30 cellular contexts compared by ENCODE assay signal in genomic region chr1:40409467-40409866, GRCh38. TPM values are rescaled to one million over a fixed set of nuclear protein-coding genes. Genes with fewer than 3 reads are reported as not detected.
DNase-seq lines count a peak whose midpoint lies in the region; ATAC-seq and TF ChIP-seq lines count a peak whose summit lies in the region.
"Had no signal": no experiment of that assay in that cellular context is flagged by ENCODE, and none has a peak within 500 bp of the region (broad histone marks: within the 10 kb centered on the region; RNA-seq: fewer than 3 reads in every experiment).

No MANE protein-coding gene starts in this region.

- no peak overlapping the region for H3K9ac ChIP-seq in mammary epithelial cell (ENCODE audit: insufficient read depth, low read length)

- dilution Hi-C loops in mammary epithelial cell (cut with HindIII; ENCODE audit: low sequenced_read_pairs): loop anchor here (5.0 kb wide), 1 partner anchor 37 kb away; the partner anchor contains the start of gene SMAP2

- BruUV-seq in MCF 10A (replicated peaks; lab: Mats Ljungman, UMichigan) (no TSS peak), mammary epithelial cell (replicated peaks; lab: Mats Ljungman, UMichigan) (no TSS peak)

- H3K79me2 ChIP-seq in mammary epithelial cell (ENCODE audit: insufficient read depth, low read length): peaks cover 4% of the 10 kb centered on the region

- H3K9me3 Mint-ChIP-seq in MCF 10A (ENCODE audit: unreplicated experiment) (no peaks in the 10 kb centered on the region), immature natural killer cell (no peaks in the 10 kb centered on the region)
- H3K9me3 Mint-ChIP-seq in activated naive CD8-positive, alpha-beta T cell treated with anti-CD3 and anti-CD28 coated beads, Interleukin-2, amount 10 ng/mL, durations not matched to agents 7 days and 5 days: no peaks in the 10 kb centered on the region
- H3K9me3 Mint-ChIP-seq: nephron; stimulated activated naive CD8-positive, alpha-beta T cell treated with anti-CD3 and anti-CD28 coated beads, Interleukin-15, amount 100 ng/mL, for 72 hours had no signal

- no peaks in the 10 kb centered on the region for H3K36me3 ChIP-seq in mammary epithelial cell (ENCODE audit: insufficient read depth, low read length)
- H3K36me3 ChIP-seq: BE2C, WERI-Rb-1 had no signal

- TF ChIP-seq CTCF in MCF 10A (IDR thresholded peaks at IDR 0.05; ENCODE audit: unreplicated experiment) (no peak), mammary epithelial cell (conservative IDR thresholded peaks at IDR 0.05 in 1 of 2, IDR thresholded peaks at IDR 0.05 in 1 of 2; ENCODE audit: extremely low read depth in 1 of 2, insufficient read depth in 1 of 2, low read depth in 1 of 2, low read length in 2 of 2) (no peak), GM13976 (IDR thresholded peaks at IDR 0.05; ENCODE audit: borderline replicate concordance, control extremely low read depth, extremely low read depth, insufficient read depth, missing control alignments) (no peak)

- CTCF ChIA-PET in MCF 10A (lab: Yijun Ruan, JAX) (interaction anchor here (0.9 to 3.3 kb wide), 2 partner anchors 52 to 71 kb away, joined by 4 to 18 read pairs; no protein-coding TSS in a partner anchor), mammary epithelial cell (lab: Charles Lee; ENCODE audit: low non-redundant PET) (no interaction called here)

- H4K20me1 ChIP-seq in mammary epithelial cell (ENCODE audit: insufficient read depth, low read length): no peaks in the 10 kb centered on the region

- peaks cover 7% of the 10 kb centered on the region for H3K36me3 Mint-ChIP-seq in MCF 10A (ENCODE audit: insufficient read depth, unreplicated experiment)
- peaks cover 52% of the 10 kb centered on the region for H3K36me3 Mint-ChIP-seq in activated naive CD8-positive, alpha-beta T cell treated with anti-CD3 and anti-CD28 coated beads, Interleukin-2, amount 10 ng/mL, durations not matched to agents 7 days and 5 days
- H3K36me3 Mint-ChIP-seq in immature natural killer cell: peaks cover 6 to 20% (median 8%) of the 10 kb centered on the region in 3 donors

- intact Hi-C loops in MCF 10A (cut with micrococcal nuclease) (no loop called here), mammary epithelial cell (cut with micrococcal nuclease) (no loop called here)

- H3K4me2 ChIP-seq in mammary epithelial cell (ENCODE audit: insufficient read depth, low read depth, low read length): no peak overlapping the region

- no peaks in the 10 kb centered on the region for H3K27me3 ChIP-seq in mammary epithelial cell (ENCODE audit: insufficient read depth, low read length)
- H3K27me3 ChIP-seq: BE2C, MG63, tibial artery had no signal

- H3K27ac ChIP-seq in mammary epithelial cell (ENCODE audit: insufficient read depth, low read depth, low read length): no peak overlapping the region
- H3K27ac ChIP-seq: lower lobe of right lung, skin epidermis, tibial artery, WERI-Rb-1 had no signal

- no peak overlapping the region for H3K4me3 ChIP-seq in mammary epithelial cell (replicated peaks in 1 of 3; ENCODE audit: insufficient read depth in 1 of 3, low read depth in 2 of 3, low read length in 3 of 3)
- H3K4me3 ChIP-seq: lower lobe of right lung, MG63, mucosa of descending colon, skin epidermis, tibial artery had no signal

- 97% methylated on average over 4 of the region's 4 CpGs for WGBS in mammary epithelial cell (ENCODE audit: low coverage, missing lambda C conversion rate)

- H2AFZ ChIP-seq in mammary epithelial cell (ENCODE audit: low read depth, low read length): no peak overlapping the region

- H3K27ac Mint-ChIP-seq in MCF 10A (ENCODE audit: low read depth, unreplicated experiment): peak overlapping the region; percentile 22
- peak overlapping the region; percentile 8 for H3K27ac Mint-ChIP-seq in activated naive CD8-positive, alpha-beta T cell treated with anti-CD3 and anti-CD28 coated beads, Interleukin-2, amount 10 ng/mL, durations not matched to agents 7 days and 5 days
- peak overlapping the region in 5 of 6 donors; percentile 8 to 51 (median 13) for H3K27ac Mint-ChIP-seq in immature natural killer cell
- H3K27ac Mint-ChIP-seq: nephron; stimulated activated naive CD8-positive, alpha-beta T cell treated with anti-CD3 and anti-CD28 coated beads, Interleukin-15, amount 100 ng/mL, for 72 hours had no signal

- H3K27me3 Mint-ChIP-seq in MCF 10A (ENCODE audit: insufficient read depth, unreplicated experiment) (no peaks in the 10 kb centered on the region), immature natural killer cell (ENCODE audit: low read depth in 3 of 3) (peaks cover 0 to 7% (median 2%) of the 10 kb centered on the region in 3 donors)
- H3K27me3 Mint-ChIP-seq in activated naive CD8-positive, alpha-beta T cell treated with anti-CD3 and anti-CD28 coated beads, Interleukin-2, amount 10 ng/mL, durations not matched to agents 7 days and 5 days: no peaks in the 10 kb centered on the region
- H3K27me3 Mint-ChIP-seq: stimulated activated naive CD8-positive, alpha-beta T cell treated with anti-CD3 and anti-CD28 coated beads, Interleukin-15, amount 100 ng/mL, for 72 hours had no signal

- H3K4me1 ChIP-seq in mammary epithelial cell (ENCODE audit: insufficient read depth, low read length): no peaks in the 10 kb centered on the region
- H3K4me1 ChIP-seq: BE2C had no signal

- H3K9me3 ChIP-seq in mammary epithelial cell (replicated peaks; ENCODE audit: insufficient read depth, low read length): no peaks in the 10 kb centered on the region
- H3K9me3 ChIP-seq: BE2C, lower lobe of right lung, MG63, mucosa of descending colon, tibial artery had no signal

- peaks cover 10% of the 10 kb centered on the region for H3K4me1 Mint-ChIP-seq in MCF 10A (ENCODE audit: insufficient read depth, unreplicated experiment)
- H3K4me1 Mint-ChIP-seq in activated naive CD8-positive, alpha-beta T cell treated with anti-CD3 and anti-CD28 coated beads, Interleukin-2, amount 10 ng/mL, durations not matched to agents 7 days and 5 days: peaks cover 31% of the 10 kb centered on the region
- H3K4me1 Mint-ChIP-seq in immature natural killer cell: peaks cover 34 to 51% of the 10 kb centered on the region in 2 donors
- H3K4me1 Mint-ChIP-seq: nephron had no signal

- DNase-seq in MCF 10A (ENCODE audit: unreplicated experiment) (no peak), mammary epithelial cell (no peak), immature natural killer cell (no peak), GM13976 (ENCODE audit: low spot score) (no peak), T1000 (lab: John Stamatoyannopoulos, UW) (no peak)
- DNase-seq in activated naive CD8-positive, alpha-beta T cell treated with anti-CD3 and anti-CD28 coated beads, Interleukin-2, amount 10 ng/mL, durations not matched to agents 7 days and 5 days: no peak
- DNase-seq: ACHN; activated CD4-positive, alpha-beta T cell treated with anti-CD3 and anti-CD28 coated beads for 48 hours; activated naive CD4-positive, alpha-beta T cell treated with anti-CD3 and anti-CD28 coated beads, Interleukin-2, amount 50 U/mL, for 16 hours; BE2C; central memory CD4-positive, alpha-beta T cell; DMS153; H7; KG1; kidney glomerular epithelial cell; lower lobe of right lung; MG63; mucosa of descending colon; NCI-H1105; NCI-H187; retina; stimulated activated naive CD8-positive, alpha-beta T cell treated with anti-CD3 and anti-CD28 coated beads, Interleukin-15, amount 100 ng/mL, for 72 hours; SW 1271; T-helper 9 cell; tibial artery; WERI-Rb-1 had no signal

- ATAC-seq in activated naive CD8-positive, alpha-beta T cell treated with anti-CD3 and anti-CD28 coated beads, Interleukin-2, amount 10 ng/mL, durations not matched to agents 7 days and 5 days (ENCODE audit: low read depth): no peak
- ATAC-seq in HG03095 (IDR thresholded peaks at IDR 0.05; ENCODE audit: unreplicated experiment): no peak
- ATAC-seq: esophagus mucosa; lower lobe of right lung; mucosa of descending colon; stimulated activated naive CD8-positive, alpha-beta T cell treated with anti-CD3 and anti-CD28 coated beads, Interleukin-15, amount 100 ng/mL, for 72 hours had no signal

- POLR2A ChIA-PET in MCF 10A (lab: Yijun Ruan, JAX): interaction anchor here (0.5 kb wide), 1 partner anchor 10 kb away, joined by 3 read pairs; no protein-coding TSS in a partner anchor
- POLR2A ChIA-PET in activated naive CD8-positive, alpha-beta T cell treated with anti-CD3 and anti-CD28 coated beads, Interleukin-2, amount 10 ng/mL, durations not matched to agents 7 days and 5 days (lab: Charles Lee): no interaction called here

- H3K4me3 Mint-ChIP-seq in MCF 10A (ENCODE audit: unreplicated experiment) (no peak overlapping the region), immature natural killer cell (no peak overlapping the region)
- H3K4me3 Mint-ChIP-seq in activated naive CD8-positive, alpha-beta T cell treated with anti-CD3 and anti-CD28 coated beads, Interleukin-2, amount 10 ng/mL, durations not matched to agents 7 days and 5 days: no peak overlapping the region
- H3K4me3 Mint-ChIP-seq: nephron; stimulated activated naive CD8-positive, alpha-beta T cell treated with anti-CD3 and anti-CD28 coated beads, Interleukin-15, amount 100 ng/mL, for 72 hours had no signal

- in situ Hi-C loops in mammary epithelial cell (cut with MboI; ENCODE audit: low sequenced_read_pairs in 2 of 2) (loop anchor here in 1 of 2 donors (5.0 kb wide), 1 partner anchor 267 kb away; no protein-coding TSS in a partner anchor), GM13976 (cut with MboI; ENCODE audit: low sequenced_read_pairs, unreplicated experiment) (loop anchor here (10.0 kb wide), 1 partner anchor 255 kb away; no protein-coding TSS in a partner anchor)

RNA-seq across cellular contexts. Expression of gene SMAP2, which starts 35.9 kb away (rescaled TPM):
- total RNA-seq in MCF 10A (2022) (20.2 and 21.2 TPM in 2 replicates), mammary epithelial cell (10 to 100 TPM; 17.5 to 20.5 TPM)
- polyA plus RNA-seq in mammary epithelial cell (17.2 TPM), immature natural killer cell (100 to 1,000 TPM; 166 to 280 (median 170) TPM)
- polyA minus RNA-seq in mammary epithelial cell: 39.2 TPM
- 100 to 1,000 TPM; 133 to 138 TPM for total RNA-seq in activated naive CD8-positive, alpha-beta T cell treated with anti-CD3 and anti-CD28 coated beads, Interleukin-2, amount 10 ng/mL, durations not matched to agents 7 days and 5 days

RNA-seq across cellular contexts. Expression of gene ZFP69B, which starts 40.8 kb away (rescaled TPM):
- total RNA-seq in MCF 10A (2022): 6.0 and 8.9 TPM in 2 replicates
- 10 to 100 TPM in 1 of 2 donors, 1 to 10 TPM in 1; 6.7 to 10.1 TPM for total RNA-seq in mammary epithelial cell
- polyA plus RNA-seq in mammary epithelial cell: 2.9 TPM
- polyA minus RNA-seq in mammary epithelial cell: not detected
- 1 to 10 TPM; 5.2 to 6.3 TPM for total RNA-seq in activated naive CD8-positive, alpha-beta T cell treated with anti-CD3 and anti-CD28 coated beads, Interleukin-2, amount 10 ng/mL, durations not matched to agents 7 days and 5 days
- 1 to 10 TPM in 1 of 3 donors, under 1 TPM in 1, not detected in 1; 0.92 to 1.3 TPM for polyA plus RNA-seq in immature natural killer cell
